1 cellular context compared by ENCODE assay signal in the genomic region with DNA sequence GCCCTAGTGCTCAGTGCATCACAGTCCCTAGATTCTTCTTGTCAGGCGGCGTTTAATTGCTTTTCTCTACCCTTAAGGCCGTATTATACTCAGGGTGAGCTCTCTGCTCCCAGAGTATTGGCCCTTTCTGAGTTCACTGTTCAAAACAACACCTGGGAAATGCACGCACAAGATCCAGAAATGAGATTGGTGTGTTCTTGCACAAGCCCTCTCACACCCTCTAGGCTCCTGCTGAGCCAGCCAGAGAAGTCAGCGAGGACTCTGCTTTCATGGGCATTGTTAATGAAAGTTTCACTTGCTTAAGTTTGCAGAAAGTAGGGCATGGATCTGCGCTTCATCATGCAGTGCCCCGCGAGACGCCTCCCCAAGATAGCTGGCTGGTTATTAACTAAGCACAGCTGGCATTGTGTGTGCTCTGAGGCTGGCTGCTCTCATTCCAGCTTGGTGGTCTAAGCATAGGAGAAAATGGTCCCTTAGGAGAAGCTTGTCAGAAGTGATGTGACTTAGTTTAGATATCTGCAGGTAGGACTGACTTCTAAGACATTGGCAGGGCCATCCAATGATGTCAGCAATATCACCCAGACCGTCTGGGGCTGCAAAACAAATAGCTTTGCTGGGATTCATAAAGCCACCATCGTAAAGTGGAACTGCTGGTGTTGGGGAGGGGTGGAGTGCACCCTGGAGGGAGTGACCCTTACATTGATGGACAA.
TF ChIP-seq lines count a peak whose summit lies in the region.

No MANE protein-coding gene starts in this region.

TF ChIP-seq in WTC11, 78 proteins besides CTCF, POLR2A, EP300 and RAD21 (continued from another document):
- no peak for TF ChIP-seq ERG (CRISPR knock-in tag; IDR thresholded peaks at IDR 0.05)
- TF ChIP-seq SP1 (CRISPR knock-in tag; conservative IDR thresholded peaks at IDR 0.05) = no peak
- TF ChIP-seq E2F1 (CRISPR knock-in tag; IDR thresholded peaks at IDR 0.05) = no peak
- TF ChIP-seq ZNF396 (CRISPR knock-in tag; IDR thresholded peaks at IDR 0.05; ENCODE audit: borderline replicate concordance) = no peak
- TF ChIP-seq FOXP1 (CRISPR knock-in tag; IDR thresholded peaks at IDR 0.05; ENCODE audit: borderline replicate concordance) = no peak
- no peak for TF ChIP-seq RELA (CRISPR knock-in tag; IDR thresholded peaks at IDR 0.05; ENCODE audit: borderline replicate concordance)
- TF ChIP-seq CREB1 (CRISPR knock-in tag; IDR thresholded peaks at IDR 0.05) = no peak
- TF ChIP-seq ZMAT4 (CRISPR knock-in tag; IDR thresholded peaks at IDR 0.05) = no peak
- TF ChIP-seq EMX1 (CRISPR knock-in tag; IDR thresholded peaks at IDR 0.05) = no peak
- no peak for TF ChIP-seq NR3C1 (CRISPR knock-in tag; conservative IDR thresholded peaks at IDR 0.05; ENCODE audit: low read depth)
